ENCODE assay signal across 1 cellular context in the genomic region with DNA sequence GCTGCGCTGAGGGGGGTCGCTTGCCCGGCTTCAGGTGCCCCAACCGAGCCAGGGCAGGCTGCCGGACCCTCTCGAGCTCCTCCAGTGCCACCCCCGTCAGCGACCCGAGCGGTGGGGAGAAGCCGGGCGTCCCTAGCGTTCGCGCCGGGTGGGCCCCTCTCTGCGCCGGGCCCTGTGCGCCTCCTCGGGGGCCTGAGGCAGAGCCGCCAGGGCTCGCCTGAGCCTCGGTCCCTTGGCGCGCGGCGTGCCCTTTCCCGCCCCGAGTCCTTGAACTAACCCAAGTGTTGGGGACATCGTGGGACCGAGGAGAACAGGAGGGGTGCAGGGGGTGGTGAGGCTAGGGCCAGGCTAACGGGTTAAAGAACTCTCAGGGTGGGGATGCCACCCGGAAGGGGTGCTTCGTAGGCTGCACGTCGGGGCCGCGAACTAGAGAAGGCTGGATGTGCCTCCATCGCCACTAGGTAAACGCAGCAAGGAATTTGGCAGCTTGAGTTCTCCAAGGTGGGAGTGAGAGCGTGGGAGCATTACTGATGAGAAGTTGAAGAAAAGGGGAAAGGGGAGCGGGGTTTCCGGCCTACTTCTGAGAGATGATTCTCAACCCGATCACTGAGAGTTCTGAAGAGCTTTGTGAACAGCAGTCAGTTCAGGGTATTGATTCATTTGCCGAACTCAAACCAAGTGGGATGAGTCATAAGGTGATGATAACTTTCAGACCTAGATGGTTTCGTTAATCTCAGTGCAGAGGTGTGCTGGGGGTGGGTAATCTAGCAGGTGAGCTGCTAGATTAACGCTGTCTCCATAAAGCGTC.
A peak's percentile ranks its signal among the peaks of the same experiment; 100 is the strongest.
TF ChIP-seq lines count a peak whose summit lies in the region.

No MANE protein-coding gene starts in this region.

TF ChIP-seq in H1, 55 proteins besides CTCF, POLR2A, EP300 and RAD21:
- TF ChIP-seq, protein P1, sequence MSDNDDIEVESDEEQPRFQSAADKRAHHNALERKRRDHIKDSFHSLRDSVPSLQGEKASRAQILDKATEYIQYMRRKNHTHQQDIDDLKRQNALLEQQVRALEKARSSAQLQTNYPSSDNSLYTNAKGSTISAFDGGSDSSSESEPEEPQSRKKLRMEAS (IDR thresholded peaks at IDR 0.05) = 0 out of 2 replicates have a peak, but pooled peaks have one; percentile 19
- TF ChIP-seq FOSL1 (IDR thresholded peaks at IDR 0.05; ENCODE audit: insufficient read depth, low read depth, low read length) = no peak
- TF ChIP-seq JUND (IDR thresholded peaks at IDR 0.05; ENCODE audit: low read length) = peak; percentile 36; the same call in 1 of the 2 replicates
- TF ChIP-seq ZNF274 (IDR thresholded peaks at IDR 0.05; ENCODE audit: borderline replicate concordance, extremely low read depth, low read length) = no peak
- peak; percentile 78 for TF ChIP-seq KDM4A (IDR thresholded peaks at IDR 0.05; ENCODE audit: low read depth, low read length, severe bottlenecking)
- peak; percentile 70; the same call in 1 of the 2 replicates for TF ChIP-seq RBBP5 (IDR thresholded peaks at IDR 0.05; ENCODE audit: borderline replicate concordance, low read depth, low read length)
- TF ChIP-seq NANOG (IDR thresholded peaks at IDR 0.05; ENCODE audit: insufficient read depth, low read depth, low read length, poor library complexity, severe bottlenecking) = no peak
- 0 out of 2 replicates have a peak, but pooled peaks have one; percentile 0 for TF ChIP-seq YY1 (IDR thresholded peaks at IDR 0.05; ENCODE audit: low read depth, low read length)
- peak in 1 of 2 experiments; percentile 61; a peak in 1 of 4 replicates for TF ChIP-seq SIN3A (conservative IDR thresholded peaks at IDR 0.05 in 1 of 2, IDR thresholded peaks at IDR 0.05 in 1 of 2; ENCODE audit: low read depth in 1 of 2, low read length in 2 of 2)
- no peak for TF ChIP-seq TBP (IDR thresholded peaks at IDR 0.05; ENCODE audit: low read depth, low read length)
- TF ChIP-seq POLR2AphosphoS5 (IDR thresholded peaks at IDR 0.05; ENCODE audit: low read depth, low read length) = no peak
- no peak for TF ChIP-seq MAFK (IDR thresholded peaks at IDR 0.05; ENCODE audit: low read depth, low read length)
- TF ChIP-seq, protein P2, sequence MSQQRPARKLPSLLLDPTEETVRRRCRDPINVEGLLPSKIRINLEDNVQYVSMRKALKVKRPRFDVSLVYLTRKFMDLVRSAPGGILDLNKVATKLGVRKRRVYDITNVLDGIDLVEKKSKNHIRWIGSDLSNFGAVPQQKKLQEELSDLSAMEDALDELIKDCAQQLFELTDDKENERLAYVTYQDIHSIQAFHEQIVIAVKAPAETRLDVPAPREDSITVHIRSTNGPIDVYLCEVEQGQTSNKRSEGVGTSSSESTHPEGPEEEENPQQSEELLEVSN (IDR thresholded peaks at IDR 0.05) = peak; percentile 52; the same call in 1 of the 2 replicates
- TF ChIP-seq SAP30 (IDR thresholded peaks at IDR 0.05; ENCODE audit: insufficient read depth, insufficient replicate concordance, low read length) = peak; percentile 10
- TF ChIP-seq RXRA (IDR thresholded peaks at IDR 0.05; ENCODE audit: insufficient read depth, low read depth, low read length) = no peak
- no peak for TF ChIP-seq CHD1 (IDR thresholded peaks at IDR 0.05; ENCODE audit: low read depth, low read length)
